ENCODE assay signal across 7 cellular contexts in genomic region chr4:55682797-55683196, GRCh38. TPM values are rescaled to one million over a fixed set of nuclear protein-coding genes. Genes with fewer than 3 reads are reported as not detected.
"Had no signal": no experiment of that assay in that cellular context is flagged by ENCODE, and none has a peak within 500 bp of the region (broad histone marks: within the 10 kb centered on the region; RNA-seq: fewer than 3 reads in every experiment).

No MANE protein-coding gene starts in this region.

RNA-seq across cellular contexts. Expression of gene NMU, which starts 46.7 kb away (rescaled TPM):
- total RNA-seq: activated B cell treated with CpG ODN at 0.5 μM for 24 hours; activated CD4-positive, alpha-beta T cell treated with anti-CD3 and anti-CD28 coated beads, Interleukin-2, amount 10 ng/mL, durations not matched to agents 24 days and 14 days; activated CD8-positive, alpha-beta memory T cell treated with anti-CD3 and anti-CD28 coated beads, Interleukin-2, amount 10 ng/mL, durations not matched to agents 7 days and 5 days; activated CD8-positive, alpha-beta T cell treated with anti-CD3 and anti-CD28 coated beads, Interleukin-2, amount 10 ng/mL, durations not matched to agents 7 days and 5 days; T-helper 1 cell treated with Interleukin-12 subunit alpha and Interleukin-12 subunit beta and Interleukin-4 antibody, amounts not matched to agents 30 ng/mL and 1 ng/mL, for 36 hours; T-helper 17 cell; T-helper 2 cell treated with Interferon-gamma antibody and Interleukin-4, amounts not matched to agents 100 ng/mL and 5 ng/mL, for 36 hours had no signal
